In the genomic region with DNA sequence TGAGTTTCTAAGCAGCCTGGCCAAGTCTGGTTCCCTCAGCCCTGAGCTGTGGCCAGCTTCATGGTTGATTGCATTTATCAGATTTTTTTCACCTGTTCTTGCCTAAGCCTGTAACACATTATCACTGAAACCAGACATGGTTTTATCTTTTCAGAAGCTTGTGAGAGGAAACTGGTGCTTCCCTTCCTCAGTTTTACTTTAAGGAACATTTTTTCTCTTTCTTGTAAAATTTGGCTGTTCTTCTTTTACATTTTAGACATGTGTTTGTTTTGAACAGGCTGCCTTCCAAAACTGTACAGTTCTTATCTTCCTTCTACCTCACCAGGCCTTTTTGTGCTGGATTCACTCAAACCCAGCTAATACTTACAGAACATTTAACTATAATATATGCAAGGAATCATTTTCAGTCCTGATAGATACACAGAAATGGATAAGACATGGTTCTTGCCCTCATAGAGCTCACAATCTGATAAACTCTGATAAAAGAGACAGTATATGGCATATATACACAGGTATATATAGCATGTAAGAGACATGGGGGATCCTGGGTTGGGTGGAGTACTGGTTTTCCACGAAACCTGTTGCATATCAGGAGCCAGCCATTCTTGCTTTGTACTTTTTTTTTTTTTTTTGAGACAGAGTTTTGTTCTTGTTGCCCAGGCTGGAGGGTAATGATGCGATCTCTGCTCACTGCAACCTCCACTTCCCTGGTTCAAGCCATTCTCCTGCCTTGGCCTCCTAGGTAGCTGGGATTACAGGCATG, we compare ENCODE assay signal across 9 cellular contexts. TPM values are rescaled to one million over a fixed set of nuclear protein-coding genes. Genes with fewer than 3 reads are reported as not detected.
DNase-seq lines count a peak whose midpoint lies in the region; ATAC-seq and TF ChIP-seq lines count a peak whose summit lies in the region.
"Had no signal": no experiment of that assay in that cellular context is flagged by ENCODE, and none has a peak within 500 bp of the region (broad histone marks: within the 10 kb centered on the region; RNA-seq: fewer than 3 reads in every experiment).

No MANE protein-coding gene starts in this region.

- DNase-seq in T-helper 2 cell treated with Interferon-gamma antibody and Interleukin-4, amounts not matched to agents 5 μg/mL and 100 μg/mL, for 36 hours (ENCODE audit: low spot score): no peak
- DNase-seq in T-helper 2 cell (no peak), coronary artery (ENCODE audit: low spot score) (no peak), thyroid gland (peak; percentile 60 to 64), NCI-H2029 treated with DMSO at 0.1 percent for 48 hours (lab: John Stamatoyannopoulos, UW) (no peak), DMS153 treated with DMSO at 0.1 percent for 48 hours (lab: John Stamatoyannopoulos, UW; ENCODE audit: unreplicated experiment) (no peak), mucosa of gallbladder (ENCODE audit: low spot score) (no peak)

- peaks cover 4% of the 10 kb centered on the region for H3K9me3 Mint-ChIP-seq in T-helper 2 cell treated with Interferon-gamma antibody and Interleukin-4, amounts not matched to agents 5 μg/mL and 100 μg/mL, for 36 hours

- TF ChIP-seq POLR2A in thyroid gland (IDR thresholded peaks at IDR 0.05): no peak

- H3K27ac ChIP-seq in coronary artery: peak overlapping the region; percentile 75 to 76
- H3K27ac ChIP-seq in thyroid gland: peak overlapping the region; percentile 73 to 83 (median 74)

- no peaks in the 10 kb centered on the region for H3K36me3 ChIP-seq in thyroid gland

- H3K4me3 ChIP-seq in coronary artery: no peak overlapping the region
- no peak overlapping the region for H3K4me3 ChIP-seq in thyroid gland (replicated peaks in 1 of 3)

- H3K27me3 Mint-ChIP-seq in T-helper 2 cell treated with Interferon-gamma antibody and Interleukin-4, amounts not matched to agents 5 μg/mL and 100 μg/mL, for 36 hours (ENCODE audit: low read depth): no peaks in the 10 kb centered on the region
- H3K27me3 Mint-ChIP-seq: activated naive CD8-positive, alpha-beta T cell had no signal

- 92 to 93% methylated on average over 2 of the region's 2 CpGs for WGBS in thyroid gland, 2 donors

- H3K4me3 Mint-ChIP-seq in T-helper 2 cell treated with Interferon-gamma antibody and Interleukin-4, amounts not matched to agents 5 μg/mL and 100 μg/mL, for 36 hours: no peak overlapping the region
- H3K4me3 Mint-ChIP-seq: activated naive CD8-positive, alpha-beta T cell had no signal

- peaks cover 18% of the 10 kb centered on the region for H3K36me3 Mint-ChIP-seq in T-helper 2 cell treated with Interferon-gamma antibody and Interleukin-4, amounts not matched to agents 5 μg/mL and 100 μg/mL, for 36 hours (ENCODE audit: low read depth)
- H3K36me3 Mint-ChIP-seq: activated naive CD8-positive, alpha-beta T cell had no signal

- H3K27ac Mint-ChIP-seq in T-helper 2 cell treated with Interferon-gamma antibody and Interleukin-4, amounts not matched to agents 5 μg/mL and 100 μg/mL, for 36 hours: peak overlapping the region; percentile 27
- H3K27ac Mint-ChIP-seq: activated naive CD8-positive, alpha-beta T cell had no signal

- peaks cover 16% of the 10 kb centered on the region for H3K4me1 Mint-ChIP-seq in T-helper 2 cell treated with Interferon-gamma antibody and Interleukin-4, amounts not matched to agents 5 μg/mL and 100 μg/mL, for 36 hours (ENCODE audit: low read depth)

- no peak for TF ChIP-seq CTCF in coronary artery (IDR thresholded peaks at IDR 0.05)
- TF ChIP-seq CTCF in thyroid gland (IDR thresholded peaks at IDR 0.05): no peak

- peak; percentile 80 for ATAC-seq in HG03175 (IDR thresholded peaks at IDR 0.05; ENCODE audit: unreplicated experiment)

- intact Hi-C loops in thyroid gland (cut with DNase I): no loop called here

- peaks cover 52 to 57% of the 10 kb centered on the region in 2 donors for H3K4me1 ChIP-seq in thyroid gland

- no peaks in the 10 kb centered on the region for H3K27me3 ChIP-seq in thyroid gland

- no peaks in the 10 kb centered on the region for H3K9me3 ChIP-seq in thyroid gland

RNA-seq across cellular contexts. Expression of a gene that starts 44.5 kb away (rescaled TPM):
- total RNA-seq in thyroid gland (10 to 100 TPM; 47.4 to 94.5 (median 57.4) TPM), mucosa of gallbladder (30.7 TPM)

RNA-seq across cellular contexts. Expression of a gene that starts 58.4 kb away (rescaled TPM):
- total RNA-seq in thyroid gland (10 to 100 TPM; 40.2 to 55.8 (median 46.9) TPM), mucosa of gallbladder (72.5 TPM)

Comparison
In these comparisons a context has a peak if more than half of its experiments do, and no peak if none do; other contexts are left out.
1. DNase-seq: peak in thyroid gland (2 of 2); none in T-helper 2 cell treated with Interferon-gamma antibody and Interleukin-4, amounts not matched to agents 5 μg/mL and 100 μg/mL, for 36 hours (single experiment), T-helper 2 cell (0 of 5), coronary artery (single experiment), NCI-H2029 treated with DMSO at 0.1 percent for 48 hours (single experiment), DMS153 treated with DMSO at 0.1 percent for 48 hours (single experiment) and mucosa of gallbladder (single experiment).